1 cellular context compared by ENCODE assay signal in genomic region chr4:80788798-80789197, GRCh38.
TF ChIP-seq lines count a peak whose summit lies in the region.

No MANE protein-coding gene starts in this region.

TF ChIP-seq in HEK293, 187 proteins besides CTCF, POLR2A, EP300 and RAD21 (continued from another document):
- TF ChIP-seq ZNF23 (tag by site-specific recombination; IDR thresholded peaks at IDR 0.05; ENCODE audit: borderline replicate concordance) (no peak), ZNF132 (tag by site-specific recombination; IDR thresholded peaks at IDR 0.05; ENCODE audit: borderline replicate concordance) (0 out of 2 replicates have a peak, but pooled peaks have one; percentile 15), ZNF335 (tag by site-specific recombination; conservative IDR thresholded peaks at IDR 0.05) (no peak), ZNF157 (tag by site-specific recombination; IDR thresholded peaks at IDR 0.05) (no peak)
- TF ChIP-seq, protein P1, sequence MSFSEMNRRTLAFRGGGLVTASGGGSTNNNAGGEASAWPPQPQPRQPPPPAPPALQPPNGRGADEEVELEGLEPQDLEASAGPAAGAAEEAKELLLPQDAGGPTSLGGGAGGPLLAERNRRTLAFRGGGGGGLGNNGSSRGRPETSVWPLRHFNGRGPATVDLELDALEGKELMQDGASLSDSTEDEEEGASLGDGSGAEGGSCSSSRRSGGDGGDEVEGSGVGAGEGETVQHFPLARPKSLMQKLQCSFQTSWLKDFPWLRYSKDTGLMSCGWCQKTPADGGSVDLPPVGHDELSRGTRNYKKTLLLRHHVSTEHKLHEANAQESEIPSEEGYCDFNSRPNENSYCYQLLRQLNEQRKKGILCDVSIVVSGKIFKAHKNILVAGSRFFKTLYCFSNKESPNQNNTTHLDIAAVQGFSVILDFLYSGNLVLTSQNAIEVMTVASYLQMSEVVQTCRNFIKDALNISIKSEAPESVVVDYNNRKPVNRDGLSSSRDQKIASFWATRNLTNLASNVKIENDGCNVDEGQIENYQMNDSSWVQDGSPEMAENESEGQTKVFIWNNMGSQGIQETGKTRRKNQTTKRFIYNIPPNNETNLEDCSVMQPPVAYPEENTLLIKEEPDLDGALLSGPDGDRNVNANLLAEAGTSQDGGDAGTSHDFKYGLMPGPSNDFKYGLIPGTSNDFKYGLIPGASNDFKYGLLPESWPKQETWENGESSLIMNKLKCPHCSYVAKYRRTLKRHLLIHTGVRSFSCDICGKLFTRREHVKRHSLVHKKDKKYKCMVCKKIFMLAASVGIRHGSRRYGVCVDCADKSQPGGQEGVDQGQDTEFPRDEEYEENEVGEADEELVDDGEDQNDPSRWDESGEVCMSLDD (tag by site-specific recombination; IDR thresholded peaks at IDR 0.05), result no peak
